In the genomic region with DNA sequence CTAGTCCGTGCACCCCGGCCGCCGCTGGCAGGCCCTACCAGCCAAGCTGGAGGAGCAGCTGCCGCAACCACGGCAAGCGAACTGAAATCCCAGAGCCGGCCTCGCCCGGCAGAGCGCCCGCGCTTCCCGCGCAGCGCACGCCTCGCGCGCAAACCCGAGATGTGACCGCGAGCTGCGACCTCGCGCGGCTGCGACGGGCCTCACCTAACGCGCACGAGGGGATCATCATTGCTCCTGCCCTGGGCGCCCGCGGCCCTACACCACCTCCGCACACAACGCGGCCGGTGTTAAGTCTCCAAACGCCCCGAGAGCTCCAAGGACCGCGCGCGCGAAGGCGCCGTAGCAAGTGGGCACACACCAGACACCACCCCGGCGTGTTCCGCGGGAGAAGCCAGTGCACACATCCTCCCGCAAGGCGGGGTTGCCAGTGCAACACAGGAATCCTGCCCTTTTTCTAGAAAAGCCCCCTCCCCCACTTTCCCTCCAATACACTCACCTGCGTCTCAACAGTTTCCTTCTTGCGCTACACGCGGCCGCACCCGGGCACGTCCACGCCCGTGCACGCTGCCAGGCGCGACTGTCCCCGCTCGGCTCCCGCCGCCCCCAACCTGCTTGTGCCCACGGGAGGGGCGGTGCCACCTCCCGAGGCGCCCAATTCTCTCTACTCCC, we compare ENCODE assay signal across 11 cellular contexts. TPM values are rescaled to one million over a fixed set of nuclear protein-coding genes. Genes with fewer than 3 reads are reported as not detected.
DNase-seq lines count a peak whose midpoint lies in the region; ATAC-seq and TF ChIP-seq lines count a peak whose summit lies in the region.
"Had no signal": no experiment of that assay in that cellular context is flagged by ENCODE, and none has a peak within 500 bp of the region (broad histone marks: within the 10 kb centered on the region; RNA-seq: fewer than 3 reads in every experiment).

No MANE protein-coding gene starts in this region.

- H3K27me3 ChIP-seq in cardiac muscle cell (peaks cover 48% of the 10 kb centered on the region), colonic mucosa (peaks cover 41% of the 10 kb centered on the region), upper lobe of left lung (peaks cover 0 to 44% (median 22%) of the 10 kb centered on the region in 4 donors), aorta (ENCODE audit: control insufficient read depth in 1 of 2, insufficient read depth in 2 of 2, low read length in 1 of 2) (peaks cover 0 to 2% of the 10 kb centered on the region in 2 donors)

- 4 to 7% methylated on average over 33 to 57 of the region's 74 CpGs for WGBS in upper lobe of left lung, 2 donors
- WGBS in aorta, 2 donors, result 1 to 3% methylated on average over 66 to 74 of the region's 74 CpGs

- H3K9ac ChIP-seq in colonic mucosa (ENCODE audit: low read depth in 2 of 2, low read length in 2 of 2), result no peak overlapping the region

- TF ChIP-seq POLR2A in upper lobe of left lung (IDR thresholded peaks at IDR 0.05), result no peak

- TF ChIP-seq CTCF in cardiac muscle cell (IDR thresholded peaks at IDR 0.05; ENCODE audit: low read depth, low read length) (no peak), colonic mucosa (IDR thresholded peaks at IDR 0.05) (no peak), upper lobe of left lung (IDR thresholded peaks at IDR 0.05) (no peak)

- ATAC-seq in left cardiac atrium (no peak), upper lobe of left lung (ENCODE audit: low FRiP score in 2 of 2) (no peak), aorta (ENCODE audit: low FRiP score) (no peak), GM21737 (IDR thresholded peaks at IDR 0.05; ENCODE audit: unreplicated experiment) (no peak)

- H3K27ac ChIP-seq in cardiac muscle cell, result no peak overlapping the region
- no peak overlapping the region for H3K27ac ChIP-seq in colonic mucosa
- H3K27ac ChIP-seq in upper lobe of left lung, result no peak overlapping the region
- H3K27ac ChIP-seq in aorta (ENCODE audit: low read depth in 1 of 2, low read length in 2 of 2), result no peak overlapping the region
- H3K27ac ChIP-seq: thyroid gland had no signal

- H3K36me3 ChIP-seq in cardiac muscle cell, result no peaks in the 10 kb centered on the region
- H3K36me3 ChIP-seq in colonic mucosa, result no peaks in the 10 kb centered on the region
- H3K36me3 ChIP-seq in upper lobe of left lung, result no peaks in the 10 kb centered on the region
- no peaks in the 10 kb centered on the region for H3K36me3 ChIP-seq in aorta (ENCODE audit: control insufficient read depth in 1 of 2, insufficient read depth in 2 of 2, low read length in 1 of 2)
- H3K36me3 ChIP-seq: thyroid gland had no signal

- H3K4me1 ChIP-seq in cardiac muscle cell (ENCODE audit: low read depth) (peaks cover 29% of the 10 kb centered on the region), colonic mucosa (peaks cover 5% of the 10 kb centered on the region), upper lobe of left lung (peaks cover 5 to 42% (median 23%) of the 10 kb centered on the region in 4 donors), aorta (ENCODE audit: control insufficient read depth in 1 of 2, insufficient read depth in 2 of 2, low read length in 2 of 2) (no peaks in the 10 kb centered on the region)

- H3K4me3 ChIP-seq in cardiac muscle cell, result peak overlapping the region; percentile 73
- peak overlapping the region; percentile 34 for H3K4me3 ChIP-seq in colonic mucosa
- peak overlapping the region in 3 of 4 donors; percentile 44 to 48 (median 47) for H3K4me3 ChIP-seq in upper lobe of left lung
- no peak overlapping the region for H3K4me3 ChIP-seq in aorta (ENCODE audit: low read length in 2 of 2)

- intact Hi-C loops in left cardiac atrium (cut with DNase I) (no loop called here), colonic mucosa (cut with DNase I) (no loop called here), aorta (cut with DNase I) (no loop called here)

- DNase-seq in cardiac muscle cell (ENCODE audit: low read depth in 1 of 2, low spot score in 1 of 2) (peak in 1 of 2 donors; percentile 61), left cardiac atrium (no peak), colonic mucosa (peak; percentile 26), myocyte (ENCODE audit: low read depth) (peak; percentile 35), upper lobe of left lung (peak in 1 of 2 donors; percentile 79), aorta (no peak), germinal center (ENCODE audit: low spot score) (no peak)
- DNase-seq: small intestine had no signal

- no peak for TF ChIP-seq EP300 in upper lobe of left lung (IDR thresholded peaks at IDR 0.05)

- H3K9me3 ChIP-seq in cardiac muscle cell (ENCODE audit: low read depth), result no peaks in the 10 kb centered on the region
- no peaks in the 10 kb centered on the region for H3K9me3 ChIP-seq in colonic mucosa
- H3K9me3 ChIP-seq in upper lobe of left lung, result no peaks in the 10 kb centered on the region
- no peaks in the 10 kb centered on the region for H3K9me3 ChIP-seq in aorta (ENCODE audit: control insufficient read depth, low read length)
- H3K9me3 ChIP-seq: thyroid gland had no signal

RNA-seq across cellular contexts. Expression of gene ELAVL2, which starts 5.2 kb away (rescaled TPM):
- total RNA-seq in cardiac muscle cell (4.1 and 11.2 TPM in 2 replicates), left cardiac atrium (not detected), colonic mucosa (under 1 TPM; 0.24 to 0.30 TPM), myocyte (34.1 and 41.8 TPM in 2 replicates), upper lobe of left lung (under 1 TPM in 1 of 6 donors, not detected in 5; 0.27 TPM), aorta (under 1 TPM in 1 of 2 donors, not detected in 1; 0.42 TPM)
- polyA plus RNA-seq in cardiac muscle cell (3.2 and 9.8 TPM in 2 replicates), aorta (not detected)
- polyA plus RNA-seq in myocyte (2012), result 5.2 TPM
- total RNA-seq: CD4-positive, alpha-beta memory T cell had no signal
- polyA plus RNA-seq: CD4-positive, alpha-beta memory T cell had no signal

Comparison
In these comparisons a context has a peak if more than half of its experiments do, and no peak if none do; other contexts are left out.
1. DNase-seq: peak in colonic mucosa (single experiment) and myocyte (single experiment); none in left cardiac atrium (single experiment), aorta (0 of 2) and germinal center (single experiment).
2. H3K4me3 ChIP-seq: peak in cardiac muscle cell (single experiment), colonic mucosa (single experiment) and upper lobe of left lung (3 of 4); none in aorta (0 of 2).